ENCODE assay signal across 1 cellular context in the genomic region with DNA sequence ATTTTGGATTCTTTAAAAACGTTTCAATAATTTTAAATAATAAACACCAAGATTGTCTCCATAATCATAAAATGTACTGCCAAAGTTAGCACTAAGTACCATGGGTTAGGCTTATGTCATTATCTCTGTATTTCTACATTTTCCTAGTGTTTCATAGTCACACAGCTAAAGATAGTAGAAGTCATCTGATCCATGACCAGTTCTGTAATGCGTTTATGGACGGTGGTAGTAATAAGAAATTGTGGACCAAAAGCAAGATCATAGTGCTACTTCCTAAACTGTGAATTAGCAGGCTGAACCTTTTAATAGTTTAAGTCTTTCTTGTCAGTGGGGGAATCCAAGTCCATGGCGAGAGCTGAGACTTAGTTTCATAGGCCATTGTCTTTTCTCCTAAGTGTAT.
TF ChIP-seq lines count a peak whose summit lies in the region.

No MANE protein-coding gene starts in this region.

TF ChIP-seq in SK-N-SH, 30 proteins besides CTCF, POLR2A, EP300 and RAD21 (continued from another document):
- no peak for TF ChIP-seq ELF1 (IDR thresholded peaks at IDR 0.05)
